20 cellular contexts compared by ENCODE assay signal in the genomic region with DNA sequence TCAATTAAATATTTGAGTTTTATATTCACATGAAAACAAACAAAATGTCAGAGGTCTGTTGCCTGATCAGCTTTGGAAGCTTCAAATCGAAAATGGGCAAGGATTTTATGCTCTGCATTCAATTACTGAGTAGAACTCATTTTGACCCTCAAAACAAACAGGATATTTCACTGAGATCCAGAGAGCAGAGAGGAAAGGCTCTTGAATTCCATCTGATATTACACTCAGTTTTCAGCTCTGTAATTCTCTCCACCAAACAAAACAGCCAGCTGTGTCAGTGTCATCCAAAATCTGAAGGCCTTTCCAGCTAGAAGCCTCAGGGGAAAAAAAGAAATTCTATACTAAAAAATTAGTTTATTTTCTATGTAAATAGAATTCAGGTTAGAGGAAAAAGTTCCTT.
"Had no signal": no experiment of that assay in that cellular context is flagged by ENCODE, and none has a peak within 500 bp of the region (broad histone marks: within the 10 kb centered on the region; RNA-seq: fewer than 3 reads in every experiment).

No MANE protein-coding gene starts in this region.

- H3K27ac Mint-ChIP-seq: activated CD4-positive, alpha-beta T cell treated with anti-CD3 and anti-CD28 coated beads, Interleukin-2, amount 10 ng/mL, durations not matched to agents 7 days and 5 days; activated naive CD4-positive, alpha-beta T cell treated with anti-CD3 and anti-CD28 coated beads, Interleukin-2, amount 50 U/mL, for 24 hours; activated T-cell treated with anti-CD3 and anti-CD28 coated beads, Interleukin-2, amount 50 U/mL, for 72 hours; endodermal cell; mesothelial cell of epicardium; stimulated activated memory B cell treated with anti-CD40 and anti-IgM and Interleukin-4, amounts not matched to agents 10 μg/mL and 1 μg/mL and 100 μg/mL, for 72 hours; T-cell had no signal

- FAIRE-seq: kidney had no signal

- H3K36me3 Mint-ChIP-seq: activated naive CD4-positive, alpha-beta T cell treated with anti-CD3 and anti-CD28 coated beads, Interleukin-2, amount 50 U/mL, for 24 hours; mesothelial cell of epicardium; stimulated activated memory B cell treated with anti-CD40 and anti-IgM and Interleukin-4, amounts not matched to agents 10 μg/mL and 1 μg/mL and 100 μg/mL, for 72 hours; T-cell had no signal

- ATAC-seq: activated T-cell treated with anti-CD3 and anti-CD28 coated beads, Interleukin-2, amount 50 U/mL, for 72 hours; gastrocnemius medialis; heart left ventricle; left lung; psoas muscle; right cardiac atrium; stimulated activated memory B cell treated with anti-CD40 and anti-IgM and Interleukin-4, amounts not matched to agents 10 μg/mL and 1 μg/mL and 100 μg/mL, for 72 hours; T-cell had no signal

- DNase-seq: activated CD4-positive, alpha-beta T cell treated with anti-CD3 and anti-CD28 coated beads, Interleukin-2, amount 10 ng/mL, durations not matched to agents 7 days and 5 days; activated CD8-positive, alpha-beta memory T cell treated with anti-CD3 and anti-CD28 coated beads, Interleukin-2, amount 50 U/mL, for 4 hours; activated gamma-delta T cell; activated T-cell treated with anti-CD3 and anti-CD28 coated beads, Interleukin-2, amount 50 U/mL, for 72 hours; adrenal gland; dorsolateral prefrontal cortex; endodermal cell; gastrocnemius medialis; heart left ventricle; kidney; left lung; psoas muscle; right cardiac atrium; stimulated activated CD4-positive, alpha-beta T cell treated with anti-CD3 and anti-CD28 coated beads, Interleukin-4, amount 100 ng/mL, for 4 hours; T-cell; testis; upper lobe of left lung had no signal

- H3K4me3 Mint-ChIP-seq: activated CD4-positive, alpha-beta T cell treated with anti-CD3 and anti-CD28 coated beads, Interleukin-2, amount 10 ng/mL, durations not matched to agents 7 days and 5 days; activated naive CD4-positive, alpha-beta T cell treated with anti-CD3 and anti-CD28 coated beads, Interleukin-2, amount 50 U/mL, for 24 hours; activated T-cell treated with anti-CD3 and anti-CD28 coated beads, Interleukin-2, amount 50 U/mL, for 72 hours; endodermal cell; mesothelial cell of epicardium; stimulated activated memory B cell treated with anti-CD40 and anti-IgM and Interleukin-4, amounts not matched to agents 10 μg/mL and 1 μg/mL and 100 μg/mL, for 72 hours; T-cell had no signal

- H3K9me3 Mint-ChIP-seq: activated CD4-positive, alpha-beta T cell treated with anti-CD3 and anti-CD28 coated beads, Interleukin-2, amount 10 ng/mL, durations not matched to agents 7 days and 5 days; activated naive CD4-positive, alpha-beta T cell treated with anti-CD3 and anti-CD28 coated beads, Interleukin-2, amount 50 U/mL, for 24 hours; endodermal cell; mesothelial cell of epicardium had no signal

- H3K4me1 Mint-ChIP-seq: activated CD4-positive, alpha-beta T cell treated with anti-CD3 and anti-CD28 coated beads, Interleukin-2, amount 10 ng/mL, durations not matched to agents 7 days and 5 days; activated naive CD4-positive, alpha-beta T cell treated with anti-CD3 and anti-CD28 coated beads, Interleukin-2, amount 50 U/mL, for 24 hours; stimulated activated memory B cell treated with anti-CD40 and anti-IgM and Interleukin-4, amounts not matched to agents 10 μg/mL and 1 μg/mL and 100 μg/mL, for 72 hours; T-cell had no signal

- H3K27me3 Mint-ChIP-seq: activated CD4-positive, alpha-beta T cell treated with anti-CD3 and anti-CD28 coated beads, Interleukin-2, amount 10 ng/mL, durations not matched to agents 7 days and 5 days; activated naive CD4-positive, alpha-beta T cell treated with anti-CD3 and anti-CD28 coated beads, Interleukin-2, amount 50 U/mL, for 24 hours; stimulated activated memory B cell treated with anti-CD40 and anti-IgM and Interleukin-4, amounts not matched to agents 10 μg/mL and 1 μg/mL and 100 μg/mL, for 72 hours; T-cell had no signal
